8 cellular contexts compared by ENCODE assay signal in the genomic region with DNA sequence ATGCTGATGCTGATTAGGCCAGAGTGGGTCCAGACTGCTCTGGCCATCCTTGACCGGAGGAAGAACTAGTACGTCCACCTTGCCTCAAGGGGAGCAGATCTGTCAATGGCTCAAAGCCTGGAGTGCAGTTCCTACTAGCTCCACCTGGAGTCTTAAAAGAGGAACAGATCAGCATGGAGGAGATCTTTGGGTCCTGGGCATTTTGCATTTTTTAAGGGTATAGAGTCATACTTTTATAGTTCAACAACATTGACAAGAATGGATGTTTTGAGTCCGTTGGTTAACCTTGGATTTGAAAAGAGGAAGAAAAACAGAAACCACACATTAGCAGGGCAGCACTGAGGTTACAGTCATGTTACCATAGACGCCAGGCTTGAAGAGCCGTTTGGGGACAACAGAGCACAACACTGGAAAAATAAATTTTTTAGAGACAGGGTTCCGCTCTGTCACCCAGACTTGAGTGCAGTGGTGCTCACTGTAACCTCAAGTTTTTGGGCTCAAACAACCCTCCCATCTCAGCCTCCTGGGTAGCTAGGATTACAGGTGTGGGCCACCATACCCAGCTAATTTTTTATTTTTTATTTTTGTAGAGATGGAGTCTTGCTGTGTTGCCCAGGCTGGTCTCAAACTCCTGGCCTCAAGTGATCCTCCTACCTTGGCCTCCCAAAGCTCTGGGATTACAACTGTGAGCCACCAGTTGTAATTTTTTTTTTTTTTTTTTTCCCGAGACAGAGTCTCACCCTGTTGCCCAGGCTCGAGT.
A peak's percentile ranks its signal among the peaks of the same experiment; 100 is the strongest.
DNase-seq lines count a peak whose midpoint lies in the region; ATAC-seq and TF ChIP-seq lines count a peak whose summit lies in the region.

No MANE protein-coding gene starts in this region.

- H3K4me3 ChIP-seq in liver (ENCODE audit: low read depth in 1 of 3, low read length in 3 of 3), result no peak overlapping the region

- TF ChIP-seq CTCF in C4-2B (conservative IDR thresholded peaks at IDR 0.05) (peak; percentile 20), liver (IDR thresholded peaks at IDR 0.05; ENCODE audit: low read depth, low read length, missing input control) (peak; percentile 23)
- no peak for TF ChIP-seq CTCF in activated CD8-positive, alpha-beta T cell treated with anti-CD3 and anti-CD28 coated beads for 36 hours (IDR thresholded peaks at IDR 0.05)

- TF ChIP-seq RAD21 in liver (IDR thresholded peaks at IDR 0.05), result peak in 1 of 2 donors; percentile 66

- H3K27me3 Mint-ChIP-seq in activated CD8-positive, alpha-beta T cell treated with anti-CD3 and anti-CD28 coated beads for 36 hours, result no peaks in the 10 kb centered on the region

- in situ Hi-C loops in SK-MEL-5 (cut with HindIII; ENCODE audit: low pct_unique_long_range_greater_than_20kb, low sequenced_read_pairs), result no loop called here

- no peaks in the 10 kb centered on the region for H3K27me3 ChIP-seq in liver (ENCODE audit: control insufficient read depth in 4 of 4, insufficient read depth in 4 of 4, low read length in 3 of 4)

- H3K9me3 Mint-ChIP-seq in activated CD8-positive, alpha-beta T cell treated with anti-CD3 and anti-CD28 coated beads for 36 hours, result no peaks in the 10 kb centered on the region

- H3K27ac Mint-ChIP-seq in activated CD8-positive, alpha-beta T cell treated with anti-CD3 and anti-CD28 coated beads for 36 hours, result no peak overlapping the region

- no peaks in the 10 kb centered on the region for H3K9me3 ChIP-seq in liver (ENCODE audit: control insufficient read depth in 4 of 4, low read length in 3 of 4)

- no peak overlapping the region for H3K9ac ChIP-seq in liver (ENCODE audit: low read depth in 1 of 2, low read length in 2 of 2)

- no peaks in the 10 kb centered on the region for H3K36me3 Mint-ChIP-seq in activated CD8-positive, alpha-beta T cell treated with anti-CD3 and anti-CD28 coated beads for 36 hours (ENCODE audit: low read depth)

- ATAC-seq in GM19328 (IDR thresholded peaks at IDR 0.05; ENCODE audit: unreplicated experiment) (peak; percentile 39), HG03135 (IDR thresholded peaks at IDR 0.05; ENCODE audit: unreplicated experiment) (peak; percentile 52)
- no peak for ATAC-seq in activated CD8-positive, alpha-beta T cell treated with anti-CD3 and anti-CD28 coated beads for 36 hours

- DNase-seq in SK-MEL-5 (ENCODE audit: low read depth, low spot score) (peak; percentile 71), head of caudate nucleus (no peak)
- no peak for DNase-seq in activated CD4-positive, alpha-beta T cell treated with anti-CD3 and anti-CD28 coated beads, Interleukin-2, amount 50 U/mL, for 1 hour
- no peak for DNase-seq in activated CD8-positive, alpha-beta T cell treated with anti-CD3 and anti-CD28 coated beads for 36 hours

- H3K27ac ChIP-seq in C4-2B (no peak overlapping the region), liver (ENCODE audit: low read depth in 1 of 2, low read length in 2 of 2) (no peak overlapping the region)

- WGBS in liver, result 89% methylated on average over 8 of the region's 8 CpGs

- H3K4me1 ChIP-seq in liver (ENCODE audit: control insufficient read depth in 4 of 4, insufficient read depth in 4 of 4, low read length in 3 of 4), result no peaks in the 10 kb centered on the region

- H3K36me3 ChIP-seq in liver (ENCODE audit: control insufficient read depth in 4 of 4, insufficient read depth in 3 of 4, low read depth in 1 of 4, low read length in 3 of 4), result no peaks in the 10 kb centered on the region

- intact Hi-C loops in head of caudate nucleus (cut with DNase I), result no loop called here
- intact Hi-C loops in activated CD8-positive, alpha-beta T cell treated with anti-CD3 and anti-CD28 coated beads for 36 hours (cut with micrococcal nuclease), result no loop called here

- POLR2A ChIA-PET in activated CD8-positive, alpha-beta T cell treated with anti-CD3 and anti-CD28 coated beads for 36 hours (lab: Charles Lee), result interaction anchor here (0.6 to 1.3 kb wide), 2 partner anchors 22 to 347 kb away, joined by 3 read pairs; no protein-coding TSS in a partner anchor

- no peak overlapping the region for H3K4me3 Mint-ChIP-seq in activated CD8-positive, alpha-beta T cell treated with anti-CD3 and anti-CD28 coated beads for 36 hours

- H3K4me1 Mint-ChIP-seq in activated CD8-positive, alpha-beta T cell treated with anti-CD3 and anti-CD28 coated beads for 36 hours (ENCODE audit: low read depth), result no peaks in the 10 kb centered on the region

- CTCF ChIA-PET in activated CD8-positive, alpha-beta T cell treated with anti-CD3 and anti-CD28 coated beads for 36 hours (lab: Charles Lee), result interaction anchor here (1.3 kb wide), 1 partner anchor 86 kb away, joined by 3 read pairs; no protein-coding TSS in a partner anchor

TF ChIP-seq in liver, 16 proteins besides CTCF, POLR2A, EP300 and RAD21:
- TF ChIP-seq, protein P1, sequence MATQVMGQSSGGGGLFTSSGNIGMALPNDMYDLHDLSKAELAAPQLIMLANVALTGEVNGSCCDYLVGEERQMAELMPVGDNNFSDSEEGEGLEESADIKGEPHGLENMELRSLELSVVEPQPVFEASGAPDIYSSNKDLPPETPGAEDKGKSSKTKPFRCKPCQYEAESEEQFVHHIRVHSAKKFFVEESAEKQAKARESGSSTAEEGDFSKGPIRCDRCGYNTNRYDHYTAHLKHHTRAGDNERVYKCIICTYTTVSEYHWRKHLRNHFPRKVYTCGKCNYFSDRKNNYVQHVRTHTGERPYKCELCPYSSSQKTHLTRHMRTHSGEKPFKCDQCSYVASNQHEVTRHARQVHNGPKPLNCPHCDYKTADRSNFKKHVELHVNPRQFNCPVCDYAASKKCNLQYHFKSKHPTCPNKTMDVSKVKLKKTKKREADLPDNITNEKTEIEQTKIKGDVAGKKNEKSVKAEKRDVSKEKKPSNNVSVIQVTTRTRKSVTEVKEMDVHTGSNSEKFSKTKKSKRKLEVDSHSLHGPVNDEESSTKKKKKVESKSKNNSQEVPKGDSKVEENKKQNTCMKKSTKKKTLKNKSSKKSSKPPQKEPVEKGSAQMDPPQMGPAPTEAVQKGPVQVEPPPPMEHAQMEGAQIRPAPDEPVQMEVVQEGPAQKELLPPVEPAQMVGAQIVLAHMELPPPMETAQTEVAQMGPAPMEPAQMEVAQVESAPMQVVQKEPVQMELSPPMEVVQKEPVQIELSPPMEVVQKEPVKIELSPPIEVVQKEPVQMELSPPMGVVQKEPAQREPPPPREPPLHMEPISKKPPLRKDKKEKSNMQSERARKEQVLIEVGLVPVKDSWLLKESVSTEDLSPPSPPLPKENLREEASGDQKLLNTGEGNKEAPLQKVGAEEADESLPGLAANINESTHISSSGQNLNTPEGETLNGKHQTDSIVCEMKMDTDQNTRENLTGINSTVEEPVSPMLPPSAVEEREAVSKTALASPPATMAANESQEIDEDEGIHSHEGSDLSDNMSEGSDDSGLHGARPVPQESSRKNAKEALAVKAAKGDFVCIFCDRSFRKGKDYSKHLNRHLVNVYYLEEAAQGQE (IDR thresholded peaks at IDR 0.05), result no peak
- TF ChIP-seq NR2F2 (IDR thresholded peaks at IDR 0.05) (no peak), EGR1 (IDR thresholded peaks at IDR 0.05; ENCODE audit: low read depth in 2 of 2) (no peak)
